Comparison of ENCODE assay signal across 15 cellular contexts in the genomic region with DNA sequence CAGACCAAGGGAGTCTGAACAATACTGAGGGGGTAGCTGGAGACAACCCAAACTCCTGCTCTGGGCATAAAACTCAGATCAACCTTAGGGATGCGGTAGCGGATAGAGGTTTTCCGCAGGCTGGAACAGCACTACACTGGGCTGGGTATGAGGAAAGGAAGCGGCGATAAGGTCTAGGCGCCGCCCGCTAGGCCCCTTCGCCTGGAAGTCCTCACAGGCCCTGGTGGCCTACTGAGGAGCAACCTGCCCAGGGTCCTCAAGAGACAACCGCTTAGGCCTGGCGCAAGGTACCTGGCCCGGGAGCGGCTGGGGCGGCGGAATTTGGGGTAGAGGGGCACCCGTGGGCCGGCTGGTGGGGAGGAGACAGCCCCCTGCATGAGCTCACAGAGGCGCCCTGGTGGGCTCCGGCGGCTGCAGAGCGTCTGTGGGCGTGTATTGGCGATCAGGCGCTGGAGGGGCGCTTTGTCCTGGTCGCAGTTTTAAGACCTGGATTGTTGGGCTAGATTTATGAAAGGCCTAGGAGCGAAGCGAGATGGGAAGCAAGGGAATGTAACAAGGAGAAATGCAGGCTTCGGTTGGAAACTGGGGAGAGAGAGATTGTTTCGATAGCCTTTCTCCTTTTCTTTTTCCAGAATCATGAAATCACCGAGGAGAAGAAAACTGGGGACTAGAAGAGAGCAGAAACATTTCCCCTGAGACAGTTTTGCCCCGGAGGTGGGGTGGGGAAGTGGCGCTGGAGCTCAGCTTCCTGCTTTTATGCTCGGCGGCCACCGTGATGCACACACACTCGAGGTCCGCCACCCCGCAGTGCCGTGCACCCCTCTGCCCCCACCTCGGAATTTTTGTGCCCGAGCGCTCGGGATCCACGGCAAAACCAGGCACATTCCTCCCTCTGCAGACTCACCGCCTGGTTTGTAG. TPM values are rescaled to one million over a fixed set of nuclear protein-coding genes. Genes with fewer than 3 reads are reported as not detected.
DNase-seq lines count a peak whose midpoint lies in the region; ATAC-seq and TF ChIP-seq lines count a peak whose summit lies in the region.
"Had no signal": no experiment of that assay in that cellular context is flagged by ENCODE, and none has a peak within 500 bp of the region (broad histone marks: within the 10 kb centered on the region; RNA-seq: fewer than 3 reads in every experiment).

No MANE protein-coding gene starts in this region.

- no peak overlapping the region for H3T11ph ChIP-seq in H9 (ENCODE audit: low read length)

- H2BK5ac ChIP-seq in H9 (ENCODE audit: insufficient read length, low read length): no peak overlapping the region

- DNase-seq in H9: peak; percentile 64
- no peak for DNase-seq in chondrocyte (ENCODE audit: low spot score)
- DNase-seq in naive thymus-derived CD4-positive, alpha-beta T cell: no peak
- DNase-seq in posterior vena cava (ENCODE audit: low spot score): no peak
- DNase-seq: COR-L47, foreskin fibroblast, NCI-H1694 treated with DMSO at 0.1 percent for 48 hours, T1000 had no signal

- no peak overlapping the region for H3K9ac ChIP-seq in BLaER1 treated with 17β-estradiol and CSF1 and Interleukin-3, amounts not matched to agents 10 nM and 100 nM
- no peak overlapping the region for H3K9ac ChIP-seq in H9 (ENCODE audit: extremely low read depth, insufficient read length, low read length)

- no peak overlapping the region for H3K27ac ChIP-seq in BLaER1 treated with 17β-estradiol and CSF1 and Interleukin-3, amounts not matched to agents 10 nM and 100 nM
- H3K27ac ChIP-seq in H9 (ENCODE audit: insufficient read length, low read depth, low read length): no peak overlapping the region
- H3K27ac ChIP-seq in naive thymus-derived CD4-positive, alpha-beta T cell (ENCODE audit: low read depth, low read length): no peak overlapping the region

- WGBS in H9 (ENCODE audit: extremely low coverage, insufficient read length, low lambda C conversion rate): no CpG with 5 or more reads among the region's 46 CpGs

- H3K79me2 ChIP-seq in H9 (ENCODE audit: insufficient read depth, low read length): no peaks in the 10 kb centered on the region

- peaks cover 18 to 51% of the 10 kb centered on the region in 2 experiments for H3K4me1 Mint-ChIP-seq in H9
- peaks cover 17% of the 10 kb centered on the region for H3K4me1 Mint-ChIP-seq in chondrocyte (ENCODE audit: low read depth)
- H3K4me1 Mint-ChIP-seq in naive thymus-derived CD4-positive, alpha-beta T cell: peaks cover 30 to 58% (median 39%) of the 10 kb centered on the region in 7 donors

- no peak overlapping the region for H3K23ac ChIP-seq in H9 (ENCODE audit: insufficient read length, low read depth, low read length)

- no peak overlapping the region for H2AFZ ChIP-seq in H9 (ENCODE audit: low read length)

- H3K27ac Mint-ChIP-seq in H9 (no peak overlapping the region), chondrocyte (ENCODE audit: unreplicated experiment) (no peak overlapping the region)
- H3K27ac Mint-ChIP-seq in naive thymus-derived CD4-positive, alpha-beta T cell: peak overlapping the region in 1 of 9 donors; percentile 52
- H3K27ac Mint-ChIP-seq: mesothelial cell of epicardium had no signal

- no peak overlapping the region for H4K5ac ChIP-seq in H9 (ENCODE audit: insufficient read length, low read depth, low read length)

- H2BK15ac ChIP-seq in H9 (ENCODE audit: low read depth, low read length): no peak overlapping the region

- H4K8ac ChIP-seq in H9 (replicated peaks; ENCODE audit: insufficient read length, low read depth, low read length): no peak overlapping the region

- no peak overlapping the region for H2AK5ac ChIP-seq in H9 (ENCODE audit: insufficient read length, low read length)

- H3K36me3 ChIP-seq in BLaER1 treated with 17β-estradiol and CSF1 and Interleukin-3, amounts not matched to agents 10 nM and 100 nM: no peaks in the 10 kb centered on the region
- no peaks in the 10 kb centered on the region for H3K36me3 ChIP-seq in naive thymus-derived CD4-positive, alpha-beta T cell (ENCODE audit: control insufficient read depth in 2 of 3, insufficient read depth in 3 of 3, low read length in 3 of 3)

- H3K9me3 Mint-ChIP-seq in H9 (peaks cover 3 to 24% of the 10 kb centered on the region in 2 experiments), chondrocyte (ENCODE audit: low read depth) (peaks cover 6% of the 10 kb centered on the region)
- H3K9me3 Mint-ChIP-seq in naive thymus-derived CD4-positive, alpha-beta T cell: peaks cover 0 to 6% (median 0%) of the 10 kb centered on the region in 11 donors
- H3K9me3 Mint-ChIP-seq: mesothelial cell of epicardium had no signal

- H3K4me1 ChIP-seq in BLaER1 treated with 17β-estradiol and CSF1 and Interleukin-3, amounts not matched to agents 10 nM and 100 nM: peaks cover 20 to 36% (median 29%) of the 10 kb centered on the region in 10 experiments
- peaks cover 3% of the 10 kb centered on the region; the same call in 1 of the 2 replicates for H3K4me1 ChIP-seq in H9 (ENCODE audit: insufficient read depth, low read length)
- peaks cover 0 to 6% of the 10 kb centered on the region in 2 donors for H3K4me1 ChIP-seq in naive thymus-derived CD4-positive, alpha-beta T cell (ENCODE audit: control insufficient read depth in 2 of 2, insufficient read depth in 2 of 2, low read length in 2 of 2)

- no peak overlapping the region; the same call in 1 of the 2 replicates for H3K14ac ChIP-seq in H9 (ENCODE audit: insufficient read depth, low read length)

- peak overlapping the region in 1 of 2 experiments; percentile 67; a peak in 3 of 5 replicates for H3K4me3 Mint-ChIP-seq in H9
- peak overlapping the region; percentile 6 for H3K4me3 Mint-ChIP-seq in chondrocyte (ENCODE audit: unreplicated experiment)
- peak overlapping the region in 7 of 10 donors; percentile 28 to 74 (median 66) for H3K4me3 Mint-ChIP-seq in naive thymus-derived CD4-positive, alpha-beta T cell
- H3K4me3 Mint-ChIP-seq: mesothelial cell of epicardium had no signal

- no peaks in the 10 kb centered on the region; a peak in 1 of 7 replicates for H3K36me3 Mint-ChIP-seq in H9 (ENCODE audit: insufficient read depth in 1 of 3, low read depth in 3 of 3)
- peaks cover 8% of the 10 kb centered on the region for H3K36me3 Mint-ChIP-seq in chondrocyte (ENCODE audit: low read depth)
- H3K36me3 Mint-ChIP-seq in naive thymus-derived CD4-positive, alpha-beta T cell: peaks cover 0 to 6% (median 4%) of the 10 kb centered on the region in 5 donors
- H3K36me3 Mint-ChIP-seq: mesothelial cell of epicardium had no signal

- no peak overlapping the region for H3K18ac ChIP-seq in H9 (ENCODE audit: insufficient read length, low read depth, low read length)

- H3K4me2 ChIP-seq in BLaER1 treated with 17β-estradiol and CSF1 and Interleukin-3, amounts not matched to agents 10 nM and 100 nM: peak overlapping the region; percentile 71 to 87 (median 83)
- peak overlapping the region; percentile 54 for H3K4me2 ChIP-seq in H9 (ENCODE audit: insufficient read depth, insufficient read length, low read length)

- peaks cover 98% of the 10 kb centered on the region for H3K27me3 Mint-ChIP-seq in H9 (ENCODE audit: low read depth)
- peaks cover 90% of the 10 kb centered on the region for H3K27me3 Mint-ChIP-seq in chondrocyte (ENCODE audit: low read depth)
- peaks cover 77 to 92% (median 88%) of the 10 kb centered on the region in 5 donors for H3K27me3 Mint-ChIP-seq in naive thymus-derived CD4-positive, alpha-beta T cell

- POLR2A ChIA-PET in naive thymus-derived CD4-positive, alpha-beta T cell (lab: Charles Lee): no interaction called here

- H3K79me1 ChIP-seq in H9 (ENCODE audit: insufficient read depth, low read depth, low read length, poor library complexity, severe bottlenecking): no peaks in the 10 kb centered on the region

- peaks cover 87 to 98% (median 96%) of the 10 kb centered on the region in 11 experiments for H3K27me3 ChIP-seq in BLaER1 treated with 17β-estradiol and CSF1 and Interleukin-3, amounts not matched to agents 10 nM and 100 nM
- H3K27me3 ChIP-seq in H9 (ENCODE audit: insufficient read depth, low read length): peaks cover 98% of the 10 kb centered on the region
- peaks cover 5 to 30% of the 10 kb centered on the region in 2 donors for H3K27me3 ChIP-seq in naive thymus-derived CD4-positive, alpha-beta T cell (ENCODE audit: control insufficient read depth in 2 of 2, insufficient read depth in 2 of 2, low read length in 2 of 2)

- H3K23me2 ChIP-seq in H9 (ENCODE audit: insufficient read length, low read depth, low read length, poor library complexity, severe bottlenecking): no peaks in the 10 kb centered on the region

- TF ChIP-seq CTCF in H9 (conservative IDR thresholded peaks at IDR 0.05) (no peak), chondrocyte (IDR thresholded peaks at IDR 0.05) (no peak)

- no peak overlapping the region for H2BK20ac ChIP-seq in H9 (ENCODE audit: low read depth, low read length, poor library complexity, severe bottlenecking)

- H3K9me3 ChIP-seq in BLaER1 treated with 17β-estradiol and CSF1 and Interleukin-3, amounts not matched to agents 10 nM and 100 nM (replicated peaks in 1 of 11): peaks cover 9 to 56% (median 21%) of the 10 kb centered on the region in 11 experiments
- no peaks in the 10 kb centered on the region for H3K9me3 ChIP-seq in H9 (ENCODE audit: control insufficient read depth, low read depth, low read length)
- H3K9me3 ChIP-seq in naive thymus-derived CD4-positive, alpha-beta T cell (ENCODE audit: control insufficient read depth in 2 of 3, low read length in 3 of 3): no peaks in the 10 kb centered on the region

- intact Hi-C loops in naive thymus-derived CD4-positive, alpha-beta T cell (cut with micrococcal nuclease): loop anchor here in 1 of 2 donors (5.0 kb wide), 1 partner anchor 298 kb away; no protein-coding TSS in a partner anchor
- intact Hi-C loops in posterior vena cava (cut with DNase I): no loop called here

- CTCF ChIA-PET in naive thymus-derived CD4-positive, alpha-beta T cell (lab: Charles Lee): no interaction called here

- no peak overlapping the region for H4K91ac ChIP-seq in H9 (ENCODE audit: insufficient read length, low read depth, low read length)

- no peak overlapping the region for H2BK12ac ChIP-seq in H9 (ENCODE audit: insufficient read length, low read depth, low read length)

- peaks cover 0 to 80% (median 66%) of the 10 kb centered on the region in 11 experiments; a peak in 18 of 22 replicates for H4K20me1 ChIP-seq in BLaER1 treated with 17β-estradiol and CSF1 and Interleukin-3, amounts not matched to agents 10 nM and 100 nM
- H4K20me1 ChIP-seq in H9 (ENCODE audit: control insufficient read depth, insufficient read depth, insufficient read length): no peaks in the 10 kb centered on the region

- peak overlapping the region; percentile 36 to 61 (median 45); a peak in 18 of 20 replicates for H3K4me3 ChIP-seq in BLaER1 treated with 17β-estradiol and CSF1 and Interleukin-3, amounts not matched to agents 10 nM and 100 nM
- no peak overlapping the region for H3K4me3 ChIP-seq in naive thymus-derived CD4-positive, alpha-beta T cell (ENCODE audit: low read length)

- H3K4ac ChIP-seq in H9 (ENCODE audit: low read depth, low read length): no peak overlapping the region

- no peak overlapping the region for H2BK120ac ChIP-seq in H9 (ENCODE audit: low read depth, low read length, poor library complexity, severe bottlenecking)

- no peak overlapping the region for H3K56ac ChIP-seq in H9 (ENCODE audit: insufficient read length, low read depth, low read length)

- peak; percentile 39 for ATAC-seq in naive thymus-derived CD4-positive, alpha-beta T cell
- no peak for ATAC-seq in GM21360 (IDR thresholded peaks at IDR 0.05; ENCODE audit: unreplicated experiment)
- ATAC-seq in GM21526 (IDR thresholded peaks at IDR 0.05; ENCODE audit: low FRiP score, unreplicated experiment): no peak
- ATAC-seq in GM21390 (IDR thresholded peaks at IDR 0.05; ENCODE audit: unreplicated experiment): no peak

RNA-seq across cellular contexts. Expression of a gene that starts 2.4 kb away (rescaled TPM):
- total RNA-seq in H9 (2021): not detected in 2 replicates
- not detected in 3 replicates for total RNA-seq in chondrocyte
- total RNA-seq in naive thymus-derived CD4-positive, alpha-beta T cell: not detected
- polyA plus RNA-seq in naive thymus-derived CD4-positive, alpha-beta T cell: not detected
- total RNA-seq in posterior vena cava: not detected
- total RNA-seq: cerebellum, HT-29, mesothelial cell of epicardium had no signal
